In genomic region chr3:4736284-4736861, GRCh38 we compare ENCODE assay signal across 13 cellular contexts.
DNase-seq lines count a peak whose midpoint lies in the region; ATAC-seq and TF ChIP-seq lines count a peak whose summit lies in the region.
"Had no signal": no experiment of that assay in that cellular context is flagged by ENCODE, and none has a peak within 500 bp of the region (broad histone marks: within the 10 kb centered on the region; RNA-seq: fewer than 3 reads in every experiment).

No MANE protein-coding gene starts in this region.

- no peaks in the 10 kb centered on the region for H3K27me3 Mint-ChIP-seq in activated naive CD4-positive, alpha-beta T cell treated with anti-CD3 and anti-CD28 coated beads, Interleukin-2, amount 10 ng/mL, durations not matched to agents 7 days and 5 days
- no peaks in the 10 kb centered on the region for H3K27me3 Mint-ChIP-seq in activated naive CD4-positive, alpha-beta T cell treated with anti-CD3 and anti-CD28 coated beads for 36 hours (ENCODE audit: low read depth)
- peaks cover 3% of the 10 kb centered on the region for H3K27me3 Mint-ChIP-seq in activated T-helper 1 cell treated with anti-CD3 and anti-CD28 coated beads, Interleukin-12 subunit alpha, Interleukin-12 subunit beta, Interleukin-2, Interleukin-4 antibody, amounts not matched to agents 30 ng/mL and 10 ng/mL and 1 ng/mL, durations not matched to agents 14 hours and 24 hours and 36 hours (ENCODE audit: insufficient read depth)

- H3K9me3 Mint-ChIP-seq in activated naive CD4-positive, alpha-beta T cell treated with anti-CD3 and anti-CD28 coated beads, Interleukin-2, amount 10 ng/mL, durations not matched to agents 7 days and 5 days, result peaks cover 40% of the 10 kb centered on the region
- peaks cover 2% of the 10 kb centered on the region for H3K9me3 Mint-ChIP-seq in activated naive CD4-positive, alpha-beta T cell treated with anti-CD3 and anti-CD28 coated beads for 36 hours
- peaks cover 14% of the 10 kb centered on the region for H3K9me3 Mint-ChIP-seq in activated T-helper 1 cell treated with anti-CD3 and anti-CD28 coated beads, Interleukin-12 subunit alpha, Interleukin-12 subunit beta, Interleukin-2, Interleukin-4 antibody, amounts not matched to agents 30 ng/mL and 10 ng/mL and 1 ng/mL, durations not matched to agents 14 hours and 24 hours and 36 hours

- no peaks in the 10 kb centered on the region for H3K27me3 ChIP-seq in upper lobe of left lung
- H3K27me3 ChIP-seq: tibial artery had no signal

- H3K4me1 Mint-ChIP-seq in activated naive CD4-positive, alpha-beta T cell treated with anti-CD3 and anti-CD28 coated beads, Interleukin-2, amount 10 ng/mL, durations not matched to agents 7 days and 5 days, result peaks cover 91% of the 10 kb centered on the region
- H3K4me1 Mint-ChIP-seq in activated naive CD4-positive, alpha-beta T cell treated with anti-CD3 and anti-CD28 coated beads for 36 hours (ENCODE audit: low read depth), result peaks cover 60% of the 10 kb centered on the region
- peaks cover 88% of the 10 kb centered on the region for H3K4me1 Mint-ChIP-seq in activated T-helper 1 cell treated with anti-CD3 and anti-CD28 coated beads, Interleukin-12 subunit alpha, Interleukin-12 subunit beta, Interleukin-2, Interleukin-4 antibody, amounts not matched to agents 30 ng/mL and 10 ng/mL and 1 ng/mL, durations not matched to agents 14 hours and 24 hours and 36 hours (ENCODE audit: low read depth)

- peak overlapping the region; percentile 77 for H3K27ac Mint-ChIP-seq in activated naive CD4-positive, alpha-beta T cell treated with anti-CD3 and anti-CD28 coated beads, Interleukin-2, amount 10 ng/mL, durations not matched to agents 7 days and 5 days
- no peak overlapping the region for H3K27ac Mint-ChIP-seq in activated naive CD4-positive, alpha-beta T cell treated with anti-CD3 and anti-CD28 coated beads for 36 hours
- peak overlapping the region; percentile 85 for H3K27ac Mint-ChIP-seq in activated T-helper 1 cell treated with anti-CD3 and anti-CD28 coated beads, Interleukin-12 subunit alpha, Interleukin-12 subunit beta, Interleukin-2, Interleukin-4 antibody, amounts not matched to agents 30 ng/mL and 10 ng/mL and 1 ng/mL, durations not matched to agents 14 hours and 24 hours and 36 hours

- intact Hi-C loops in activated naive CD4-positive, alpha-beta T cell treated with anti-CD3 and anti-CD28 coated beads for 36 hours (cut with micrococcal nuclease), result loop anchor here (5.0 kb wide), 1 partner anchor 71 kb away; no protein-coding TSS in a partner anchor
- intact Hi-C loops in activated T-helper 1 cell treated with anti-CD3 and anti-CD28 coated beads, Interleukin-12 subunit alpha, Interleukin-12 subunit beta, Interleukin-2, Interleukin-4 antibody, amounts not matched to agents 30 ng/mL and 10 ng/mL and 1 ng/mL, durations not matched to agents 14 hours and 24 hours and 36 hours (cut with micrococcal nuclease), result no loop called here

- CTCF ChIA-PET in activated naive CD4-positive, alpha-beta T cell treated with anti-CD3 and anti-CD28 coated beads, Interleukin-2, amount 10 ng/mL, durations not matched to agents 7 days and 5 days (lab: Charles Lee), result interaction anchor here (3.2 kb wide), 1 partner anchor 240 kb away, joined by 9 read pairs; no protein-coding TSS in a partner anchor
- CTCF ChIA-PET in activated naive CD4-positive, alpha-beta T cell treated with anti-CD3 and anti-CD28 coated beads for 36 hours (lab: Charles Lee), result no interaction called here

- peaks cover 82% of the 10 kb centered on the region for H3K36me3 Mint-ChIP-seq in activated naive CD4-positive, alpha-beta T cell treated with anti-CD3 and anti-CD28 coated beads, Interleukin-2, amount 10 ng/mL, durations not matched to agents 7 days and 5 days
- peaks cover 39% of the 10 kb centered on the region for H3K36me3 Mint-ChIP-seq in activated naive CD4-positive, alpha-beta T cell treated with anti-CD3 and anti-CD28 coated beads for 36 hours (ENCODE audit: low read depth)
- H3K36me3 Mint-ChIP-seq in activated T-helper 1 cell treated with anti-CD3 and anti-CD28 coated beads, Interleukin-12 subunit alpha, Interleukin-12 subunit beta, Interleukin-2, Interleukin-4 antibody, amounts not matched to agents 30 ng/mL and 10 ng/mL and 1 ng/mL, durations not matched to agents 14 hours and 24 hours and 36 hours (ENCODE audit: low read depth), result peaks cover 69% of the 10 kb centered on the region

- H3K4me1 ChIP-seq in upper lobe of left lung, result peaks cover 21 to 40% (median 29%) of the 10 kb centered on the region in 4 donors

- DNase-seq in activated naive CD4-positive, alpha-beta T cell treated with anti-CD3 and anti-CD28 coated beads, Interleukin-2, amount 10 ng/mL, durations not matched to agents 7 days and 5 days, result no peak
- DNase-seq in activated naive CD4-positive, alpha-beta T cell treated with anti-CD3 and anti-CD28 coated beads for 36 hours, result no peak
- DNase-seq in activated T-helper 1 cell treated with anti-CD3 and anti-CD28 coated beads, Interleukin-12 subunit alpha, Interleukin-12 subunit beta, Interleukin-2, Interleukin-4 antibody, amounts not matched to agents 30 ng/mL and 10 ng/mL and 1 ng/mL, durations not matched to agents 14 hours and 24 hours and 36 hours (ENCODE audit: low spot score), result no peak
- DNase-seq in iris pigment epithelial cell (ENCODE audit: low read depth) (peak; percentile 54), upper lobe of left lung (peak; percentile 42 to 96), GDM1 (lab: John Stamatoyannopoulos, UW) (no peak), amygdala (lab: John Stamatoyannopoulos, UW) (no peak), glomerular visceral epithelial cell (ENCODE audit: extremely low spot score) (no peak)
- DNase-seq: activated CD8-positive, alpha-beta memory T cell treated with anti-CD3 and anti-CD28 coated beads, Interleukin-2, amount 50 U/mL, for 48 hours; mesenchymal stem cell; NCI-H1417 treated with DMSO at 0.1 percent for 48 hours; SHP77 treated with DMSO at 0.1 percent for 48 hours; tibial artery had no signal

- H3K27ac ChIP-seq in upper lobe of left lung, result peak overlapping the region; percentile 47 to 73 (median 62)
- H3K27ac ChIP-seq: tibial artery had no signal

- no peaks in the 10 kb centered on the region for H3K9me3 ChIP-seq in upper lobe of left lung
- H3K9me3 ChIP-seq: tibial artery had no signal

- TF ChIP-seq POLR2A in upper lobe of left lung (IDR thresholded peaks at IDR 0.05), result peak in 1 of 4 donors; percentile 46

- no peaks in the 10 kb centered on the region for H3K36me3 ChIP-seq in upper lobe of left lung

- no peak overlapping the region for H3K4me3 ChIP-seq in upper lobe of left lung
- H3K4me3 ChIP-seq: tibial artery had no signal

- TF ChIP-seq CTCF in upper lobe of left lung (IDR thresholded peaks at IDR 0.05), result no peak

- peak; percentile 45 to 88 for ATAC-seq in upper lobe of left lung (ENCODE audit: low FRiP score in 2 of 2)

- whole genome bisulfite sequencing in upper lobe of left lung, 2 donors, result 50 to 59% methylated on average over 13 to 14 of the region's 14 CpGs

- TF ChIP-seq EP300 in upper lobe of left lung (IDR thresholded peaks at IDR 0.05), result peak in 3 of 4 donors; percentile 46 to 86 (median 49)

- no peak overlapping the region for H3K4me3 Mint-ChIP-seq in activated naive CD4-positive, alpha-beta T cell treated with anti-CD3 and anti-CD28 coated beads, Interleukin-2, amount 10 ng/mL, durations not matched to agents 7 days and 5 days
- no peak overlapping the region for H3K4me3 Mint-ChIP-seq in activated naive CD4-positive, alpha-beta T cell treated with anti-CD3 and anti-CD28 coated beads for 36 hours
- no peak overlapping the region for H3K4me3 Mint-ChIP-seq in activated T-helper 1 cell treated with anti-CD3 and anti-CD28 coated beads, Interleukin-12 subunit alpha, Interleukin-12 subunit beta, Interleukin-2, Interleukin-4 antibody, amounts not matched to agents 30 ng/mL and 10 ng/mL and 1 ng/mL, durations not matched to agents 14 hours and 24 hours and 36 hours

Comparison
In these comparisons a context has a peak if more than half of its experiments do, and no peak if none do; other contexts are left out.
1. DNase-seq: peak in iris pigment epithelial cell (single experiment) and upper lobe of left lung (2 of 2); none in activated naive CD4-positive, alpha-beta T cell treated with anti-CD3 and anti-CD28 coated beads, Interleukin-2, amount 10 ng/mL, durations not matched to agents 7 days and 5 days (single experiment), activated naive CD4-positive, alpha-beta T cell treated with anti-CD3 and anti-CD28 coated beads for 36 hours (single experiment), activated T-helper 1 cell treated with anti-CD3 and anti-CD28 coated beads, Interleukin-12 subunit alpha, Interleukin-12 subunit beta, Interleukin-2, Interleukin-4 antibody, amounts not matched to agents 30 ng/mL and 10 ng/mL and 1 ng/mL, durations not matched to agents 14 hours and 24 hours and 36 hours (single experiment), GDM1 (single experiment), amygdala (0 of 56) and glomerular visceral epithelial cell (single experiment).